In genomic region chr14:87975636-87976035, GRCh38 we compare ENCODE assay signal across 28 cellular contexts. TPM values are rescaled to one million over a fixed set of nuclear protein-coding genes. Genes with fewer than 3 reads are reported as not detected.
"Had no signal": no experiment of that assay in that cellular context is flagged by ENCODE, and none has a peak within 500 bp of the region (broad histone marks: within the 10 kb centered on the region; RNA-seq: fewer than 3 reads in every experiment).

No MANE protein-coding gene starts in this region.

- H3K4me3 Mint-ChIP-seq: activated CD4-positive, alpha-beta T cell treated with anti-CD3 and anti-CD28 coated beads, Interleukin-2, amount 10 ng/mL, durations not matched to agents 7 days and 5 days; activated CD8-positive, alpha-beta memory T cell treated with anti-CD3 and anti-CD28 coated beads, Interleukin-2, amount 10 ng/mL, durations not matched to agents 7 days and 5 days; activated CD8-positive, alpha-beta T cell treated with anti-CD3 and anti-CD28 coated beads for 36 hours; activated naive CD8-positive, alpha-beta T cell treated with anti-CD3 and anti-CD28 coated beads, Interleukin-2, amount 50 U/mL, for 24 hours; activated T-helper 1 cell treated with anti-CD3 and anti-CD28 coated beads, Interleukin-12 subunit alpha, Interleukin-12 subunit beta, Interleukin-2, Interleukin-4 antibody, amounts not matched to agents 30 ng/mL and 10 ng/mL and 1 ng/mL, durations not matched to agents 14 hours and 24 hours and 36 hours; central memory CD8-positive, alpha-beta T cell; naive thymus-derived CD8-positive, alpha-beta T cell; stimulated activated memory B cell treated with anti-CD40 and anti-IgM and Interleukin-4, amounts not matched to agents 10 μg/mL and 1 μg/mL and 100 μg/mL, for 72 hours had no signal

- H3K9me3 Mint-ChIP-seq: activated CD8-positive, alpha-beta T cell treated with anti-CD3 and anti-CD28 coated beads for 36 hours; activated naive CD8-positive, alpha-beta T cell treated with anti-CD3 and anti-CD28 coated beads, Interleukin-2, amount 50 U/mL, for 24 hours; activated T-helper 1 cell treated with anti-CD3 and anti-CD28 coated beads, Interleukin-12 subunit alpha, Interleukin-12 subunit beta, Interleukin-2, Interleukin-4 antibody, amounts not matched to agents 30 ng/mL and 10 ng/mL and 1 ng/mL, durations not matched to agents 14 hours and 24 hours and 36 hours; naive thymus-derived CD8-positive, alpha-beta T cell; stimulated activated memory B cell treated with anti-CD40 and anti-IgM and Interleukin-4, amounts not matched to agents 10 μg/mL and 1 μg/mL and 100 μg/mL, for 72 hours had no signal

- H3K4me1 Mint-ChIP-seq: activated CD8-positive, alpha-beta memory T cell treated with anti-CD3 and anti-CD28 coated beads, Interleukin-2, amount 10 ng/mL, durations not matched to agents 7 days and 5 days; stimulated activated memory B cell treated with anti-CD40 and anti-IgM and Interleukin-4, amounts not matched to agents 10 μg/mL and 1 μg/mL and 100 μg/mL, for 72 hours had no signal

- H3K27me3 Mint-ChIP-seq: activated CD4-positive, alpha-beta T cell treated with anti-CD3 and anti-CD28 coated beads, Interleukin-2, amount 10 ng/mL, durations not matched to agents 7 days and 5 days; activated CD8-positive, alpha-beta memory T cell treated with anti-CD3 and anti-CD28 coated beads, Interleukin-2, amount 10 ng/mL, durations not matched to agents 7 days and 5 days; activated CD8-positive, alpha-beta T cell treated with anti-CD3 and anti-CD28 coated beads for 36 hours; activated naive CD8-positive, alpha-beta T cell treated with anti-CD3 and anti-CD28 coated beads, Interleukin-2, amount 50 U/mL, for 24 hours; central memory CD8-positive, alpha-beta T cell; naive thymus-derived CD8-positive, alpha-beta T cell; progenitor cell of endocrine pancreas; stimulated activated memory B cell treated with anti-CD40 and anti-IgM and Interleukin-4, amounts not matched to agents 10 μg/mL and 1 μg/mL and 100 μg/mL, for 72 hours had no signal

- H3K27ac Mint-ChIP-seq: activated CD4-positive, alpha-beta T cell treated with anti-CD3 and anti-CD28 coated beads, Interleukin-2, amount 10 ng/mL, durations not matched to agents 7 days and 5 days; activated CD8-positive, alpha-beta memory T cell treated with anti-CD3 and anti-CD28 coated beads, Interleukin-2, amount 10 ng/mL, durations not matched to agents 7 days and 5 days; activated CD8-positive, alpha-beta T cell treated with anti-CD3 and anti-CD28 coated beads for 36 hours; activated naive CD8-positive, alpha-beta T cell treated with anti-CD3 and anti-CD28 coated beads, Interleukin-2, amount 50 U/mL, for 24 hours; activated T-helper 1 cell treated with anti-CD3 and anti-CD28 coated beads, Interleukin-12 subunit alpha, Interleukin-12 subunit beta, Interleukin-2, Interleukin-4 antibody, amounts not matched to agents 30 ng/mL and 10 ng/mL and 1 ng/mL, durations not matched to agents 14 hours and 24 hours and 36 hours; naive thymus-derived CD8-positive, alpha-beta T cell; progenitor cell of endocrine pancreas; stimulated activated memory B cell treated with anti-CD40 and anti-IgM and Interleukin-4, amounts not matched to agents 10 μg/mL and 1 μg/mL and 100 μg/mL, for 72 hours had no signal

- DNase-seq: activated CD4-positive, alpha-beta T cell treated with anti-CD3 and anti-CD28 coated beads, Interleukin-2, amount 10 ng/mL, durations not matched to agents 7 days and 5 days; activated CD4-positive, CD25-positive, alpha-beta regulatory T cell treated with anti-CD3 and anti-CD28 coated beads, Interleukin-2, amount 50 U/mL, for 72 hours; activated CD8-positive, alpha-beta memory T cell treated with anti-CD3 and anti-CD28 coated beads, Interleukin-2, amount 10 ng/mL, durations not matched to agents 7 days and 5 days; activated CD8-positive, alpha-beta T cell treated with anti-CD3 and anti-CD28 coated beads for 36 hours; activated gamma-delta T cell; activated naive CD4-positive, alpha-beta T cell treated with anti-CD3 and anti-CD28 coated beads, Interleukin-2, amount 50 U/mL, for 16 hours; activated naive CD8-positive, alpha-beta T cell treated with anti-CD3 and anti-CD28 coated beads, Interleukin-2, amount 50 U/mL, for 24 hours; activated T-cell treated with anti-CD3 and anti-CD28 coated beads for 4 hours; aorta; brain microvascular endothelial cell; colonic mucosa; naive thymus-derived CD8-positive, alpha-beta T cell; retina; sigmoid colon; stimulated activated CD4-positive, alpha-beta T cell treated with anti-CD3 and anti-CD28 coated beads, Interleukin-15, amount 100 ng/mL, for 24 hours; stomach; uterus; WERI-Rb-1 had no signal

- H3K4me3 ChIP-seq: colonic mucosa, esophagus muscularis mucosa, lung, sigmoid colon, smooth muscle cell, stomach, suprapubic skin, tibial nerve, uterus had no signal

RNA-seq across cellular contexts. Expression of gene GPR65, which starts 29.3 kb away (rescaled TPM):
- polyA plus RNA-seq: foreskin keratinocyte had no signal
